ENCODE assay signal across 1 cellular context in the genomic region with DNA sequence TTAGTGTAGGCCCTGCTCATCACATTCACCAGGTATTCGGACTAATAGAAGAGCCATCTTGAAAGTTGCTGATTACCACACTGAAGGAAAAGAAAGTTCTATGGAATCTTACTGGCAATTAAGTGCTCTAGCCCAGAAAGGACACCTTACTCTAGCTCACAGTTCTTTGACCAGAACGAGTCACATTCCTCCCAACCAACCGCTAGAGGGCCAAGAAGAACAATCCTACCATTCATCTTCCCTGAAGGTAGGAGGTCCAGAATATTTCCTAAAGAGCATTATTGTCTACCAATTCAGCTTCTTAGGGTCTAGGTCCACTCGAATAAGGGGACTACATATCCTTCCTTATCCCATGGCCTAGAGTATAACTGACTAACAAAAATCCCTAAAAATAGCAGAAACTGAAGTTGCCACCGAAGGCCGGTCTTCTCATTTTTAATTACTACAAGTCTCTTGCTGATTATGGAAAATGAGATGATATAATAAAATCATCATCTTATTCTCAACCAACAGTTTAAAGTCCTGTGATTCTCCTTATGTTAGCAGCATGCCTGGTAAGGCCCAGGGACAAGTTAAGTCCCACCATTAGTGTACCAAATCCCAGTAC.
TF ChIP-seq lines count a peak whose summit lies in the region.

No MANE protein-coding gene starts in this region.

TF ChIP-seq in endothelial cell of umbilical vein, 7 proteins besides CTCF, POLR2A, EP300 and RAD21 (continued from another document):
- no peak for TF ChIP-seq MYC (IDR thresholded peaks at IDR 0.05; ENCODE audit: low read depth, low read length)
